Comparison of ENCODE assay signal across 17 cellular contexts in genomic region chr7:43761382-43761781, GRCh38.
"Had no signal": no experiment of that assay in that cellular context is flagged by ENCODE, and none has a peak within 500 bp of the region (broad histone marks: within the 10 kb centered on the region; RNA-seq: fewer than 3 reads in every experiment).

No MANE protein-coding gene starts in this region.

- H3K27ac Mint-ChIP-seq: stimulated activated effector memory CD8-positive, alpha-beta T cell treated with anti-CD3 and anti-CD28 coated beads, Interleukin-12 subunit alpha, Interleukin-12 subunit beta, amount 100 ng/mL, for 72 hours; type B pancreatic cell had no signal

- H3K36me3 ChIP-seq: neutrophil, right lobe of liver, suprapubic skin, thyroid gland had no signal

- H3K27ac ChIP-seq: hepatocyte, psoas muscle, right lobe of liver, suprapubic skin, thyroid gland had no signal

- H3K4me3 Mint-ChIP-seq: stimulated activated effector memory CD8-positive, alpha-beta T cell treated with anti-CD3 and anti-CD28 coated beads, Interleukin-12 subunit alpha, Interleukin-12 subunit beta, amount 100 ng/mL, for 72 hours had no signal

- H3K27me3 ChIP-seq: right lobe of liver, suprapubic skin, thyroid gland had no signal

- DNase-seq: erythroblast; foreskin melanocyte; kidney glomerular epithelial cell; mucosa of descending colon; naive thymus-derived CD8-positive, alpha-beta T cell; psoas muscle; retina; right lobe of liver; stimulated activated CD4-positive, alpha-beta T cell treated with anti-CD3 and anti-CD28 coated beads, Interleukin-4, amount 100 ng/mL, for 1 hour; stimulated activated CD8-positive, alpha-beta memory T cell treated with anti-CD3 and anti-CD28 coated beads, Interleukin-4, amount 100 ng/mL, for 48 hours; stimulated activated naive CD8-positive, alpha-beta T cell treated with anti-CD3 and anti-CD28 coated beads, Interleukin-15, Interleukin-2, amounts not matched to agents 100 U/mL and 50 U/mL, for 24 hours; thyroid gland had no signal

- H3K9me3 Mint-ChIP-seq: naive thymus-derived CD8-positive, alpha-beta T cell; stimulated activated effector memory CD8-positive, alpha-beta T cell treated with anti-CD3 and anti-CD28 coated beads, Interleukin-12 subunit alpha, Interleukin-12 subunit beta, amount 100 ng/mL, for 72 hours; type B pancreatic cell had no signal

- ATAC-seq: mucosa of descending colon; naive thymus-derived CD8-positive, alpha-beta T cell; psoas muscle; right lobe of liver; stimulated activated effector memory CD8-positive, alpha-beta T cell treated with anti-CD3 and anti-CD28 coated beads, Interleukin-12 subunit alpha, Interleukin-12 subunit beta, amount 100 ng/mL, for 72 hours; stimulated activated naive CD8-positive, alpha-beta T cell treated with anti-CD3 and anti-CD28 coated beads, Interleukin-15, Interleukin-2, amounts not matched to agents 100 U/mL and 50 U/mL, for 24 hours had no signal

- H3K9me3 ChIP-seq: mucosa of descending colon, neutrophil, psoas muscle, right lobe of liver, suprapubic skin, thyroid gland had no signal

- H3K36me3 Mint-ChIP-seq: naive thymus-derived CD8-positive, alpha-beta T cell; stimulated activated effector memory CD8-positive, alpha-beta T cell treated with anti-CD3 and anti-CD28 coated beads, Interleukin-12 subunit alpha, Interleukin-12 subunit beta, amount 100 ng/mL, for 72 hours; type B pancreatic cell had no signal

- H3K4me3 ChIP-seq: hepatocyte, mucosa of descending colon, psoas muscle, right lobe of liver, suprapubic skin, thyroid gland had no signal
